1 cellular context compared by ENCODE assay signal in the genomic region with DNA sequence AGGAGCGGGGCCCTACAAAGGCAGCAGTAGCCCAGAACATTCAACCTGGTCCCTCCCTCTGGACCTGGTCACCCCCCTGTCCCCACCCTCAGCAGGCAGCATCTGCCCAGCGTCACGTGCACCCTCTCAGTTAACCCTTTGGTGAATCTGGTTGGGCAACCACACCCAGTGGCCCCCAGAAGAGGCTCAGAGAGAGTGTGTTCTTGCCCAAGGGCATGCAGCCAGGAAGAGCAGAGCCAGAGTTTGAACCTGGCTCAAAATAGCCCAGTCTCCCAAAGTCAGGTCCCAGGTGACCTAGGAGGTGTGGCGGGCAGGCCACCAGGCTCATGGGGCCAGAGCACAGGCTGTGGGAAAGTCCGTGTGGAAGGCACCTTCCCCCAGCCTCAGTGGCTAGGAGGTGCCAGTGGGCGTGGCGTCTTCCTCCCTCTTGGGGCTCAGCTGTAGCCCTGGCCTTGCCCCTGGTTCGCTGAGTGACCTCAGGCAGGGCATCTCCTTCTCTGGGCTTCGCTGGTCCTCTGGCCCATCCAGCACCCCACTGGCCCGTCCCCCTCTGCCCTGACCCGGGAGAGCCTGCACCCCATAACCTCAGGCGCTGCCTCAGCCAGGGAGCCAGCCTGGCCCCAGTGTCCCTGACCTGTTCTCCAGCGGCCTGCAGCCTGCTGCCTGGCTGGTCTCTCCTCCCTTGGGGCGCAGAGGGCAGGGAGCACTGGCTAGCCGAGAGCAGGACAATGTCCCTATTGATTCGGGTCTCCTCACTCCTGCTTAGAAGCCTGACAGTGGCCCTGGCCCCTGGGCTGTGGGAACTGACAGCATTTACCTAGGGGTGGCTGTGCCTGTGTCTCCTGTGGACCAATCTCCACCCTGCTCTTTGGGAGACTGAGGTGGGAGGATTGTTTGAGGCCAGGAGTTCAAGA.
A peak's percentile ranks its signal among the peaks of the same experiment; 100 is the strongest.
TF ChIP-seq lines count a peak whose summit lies in the region.

No MANE protein-coding gene starts in this region.

TF ChIP-seq in HepG2, 621 proteins besides CTCF, POLR2A, EP300 and RAD21 (continued from another document and continues in another):
- TF ChIP-seq, protein P1, sequence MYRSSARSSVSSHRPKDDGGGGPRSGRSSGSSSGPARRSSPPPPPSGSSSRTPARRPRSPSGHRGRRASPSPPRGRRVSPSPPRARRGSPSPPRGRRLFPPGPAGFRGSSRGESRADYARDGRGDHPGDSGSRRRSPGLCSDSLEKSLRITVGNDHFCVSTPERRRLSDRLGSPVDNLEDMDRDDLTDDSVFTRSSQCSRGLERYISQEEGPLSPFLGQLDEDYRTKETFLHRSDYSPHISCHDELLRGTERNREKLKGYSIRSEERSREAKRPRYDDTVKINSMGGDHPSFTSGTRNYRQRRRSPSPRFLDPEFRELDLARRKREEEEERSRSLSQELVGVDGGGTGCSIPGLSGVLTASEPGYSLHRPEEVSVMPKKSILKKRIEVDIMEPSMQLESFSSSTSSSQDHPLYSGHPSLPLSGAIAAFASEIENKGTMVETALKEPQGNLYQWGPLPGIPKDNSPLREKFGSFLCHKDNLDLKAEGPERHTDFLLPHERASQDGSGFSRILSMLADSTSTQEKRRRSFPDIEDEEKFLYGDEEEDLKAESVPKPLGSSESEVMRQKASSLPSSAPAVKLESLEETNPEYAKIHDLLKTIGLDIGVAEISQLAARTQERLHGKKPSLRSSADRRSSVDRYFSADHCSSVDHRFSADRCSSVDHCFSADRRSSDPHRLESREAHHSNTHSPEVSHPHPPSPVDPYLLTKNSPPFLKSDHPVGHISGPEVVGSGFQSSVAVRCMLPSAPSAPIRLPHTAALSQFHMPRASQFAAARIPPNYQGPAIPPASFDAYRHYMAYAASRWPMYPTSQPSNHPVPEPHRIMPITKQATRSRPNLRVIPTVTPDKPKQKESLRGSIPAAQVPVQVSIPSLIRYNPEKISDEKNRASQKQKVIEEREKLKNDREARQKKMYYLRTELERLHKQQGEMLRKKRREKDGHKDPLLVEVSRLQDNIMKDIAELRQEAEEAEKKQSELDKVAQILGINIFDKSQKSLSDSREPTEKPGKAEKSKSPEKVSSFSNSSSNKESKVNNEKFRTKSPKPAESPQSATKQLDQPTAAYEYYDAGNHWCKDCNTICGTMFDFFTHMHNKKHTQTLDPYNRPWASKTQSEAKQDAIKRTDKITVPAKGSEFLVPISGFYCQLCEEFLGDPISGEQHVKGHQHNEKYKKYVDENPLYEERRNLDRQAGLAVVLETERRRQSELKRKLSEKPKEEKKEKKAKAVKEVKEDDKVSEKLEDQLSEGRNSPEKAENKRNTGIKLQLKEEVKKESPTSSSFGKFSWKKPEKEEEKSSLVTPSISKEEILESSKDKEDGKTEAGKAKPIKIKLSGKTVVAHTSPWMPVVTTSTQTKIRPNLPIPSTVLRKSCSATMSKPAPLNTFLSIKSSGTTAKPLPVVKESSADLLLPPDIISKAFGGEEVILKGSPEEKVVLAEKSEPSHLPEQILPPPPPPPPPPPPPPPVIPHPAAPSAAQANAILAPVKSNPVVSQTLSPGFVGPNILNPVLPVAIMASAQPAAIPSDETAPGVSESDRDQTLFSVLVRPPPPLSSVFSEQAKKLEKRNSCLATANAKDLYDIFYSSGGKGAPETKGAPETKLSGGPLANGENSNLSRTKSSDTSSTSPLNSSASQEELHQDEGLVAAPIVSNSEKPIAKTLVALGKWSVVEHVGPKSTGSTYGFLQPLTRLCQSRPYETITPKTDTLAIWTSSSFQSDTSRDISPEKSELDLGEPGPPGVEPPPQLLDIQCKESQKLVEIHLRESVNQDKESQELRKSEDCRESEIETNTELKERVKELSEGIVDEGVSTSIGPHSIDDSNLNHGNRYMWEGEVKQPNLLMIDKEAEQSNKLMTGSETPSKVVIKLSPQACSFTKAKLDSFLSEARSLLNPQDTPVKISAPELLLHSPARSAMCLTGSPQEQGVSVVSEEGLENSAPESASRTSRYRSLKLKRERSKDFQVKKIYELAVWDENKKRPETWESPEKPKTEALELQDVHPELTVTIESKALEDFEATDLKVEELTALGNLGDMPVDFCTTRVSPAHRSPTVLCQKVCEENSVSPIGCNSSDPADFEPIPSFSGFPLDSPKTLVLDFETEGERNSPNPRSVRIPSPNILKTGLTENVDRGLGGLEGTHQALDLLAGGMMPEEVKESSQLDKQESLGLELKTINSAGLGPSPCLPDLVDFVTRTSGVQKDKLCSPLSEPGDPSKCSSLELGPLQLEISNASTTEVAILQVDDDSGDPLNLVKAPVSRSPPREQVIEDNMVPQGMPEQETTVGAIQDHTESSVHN (CRISPR knock-in tag; IDR thresholded peaks at IDR 0.05): no peak
- TF ChIP-seq, protein P2, sequence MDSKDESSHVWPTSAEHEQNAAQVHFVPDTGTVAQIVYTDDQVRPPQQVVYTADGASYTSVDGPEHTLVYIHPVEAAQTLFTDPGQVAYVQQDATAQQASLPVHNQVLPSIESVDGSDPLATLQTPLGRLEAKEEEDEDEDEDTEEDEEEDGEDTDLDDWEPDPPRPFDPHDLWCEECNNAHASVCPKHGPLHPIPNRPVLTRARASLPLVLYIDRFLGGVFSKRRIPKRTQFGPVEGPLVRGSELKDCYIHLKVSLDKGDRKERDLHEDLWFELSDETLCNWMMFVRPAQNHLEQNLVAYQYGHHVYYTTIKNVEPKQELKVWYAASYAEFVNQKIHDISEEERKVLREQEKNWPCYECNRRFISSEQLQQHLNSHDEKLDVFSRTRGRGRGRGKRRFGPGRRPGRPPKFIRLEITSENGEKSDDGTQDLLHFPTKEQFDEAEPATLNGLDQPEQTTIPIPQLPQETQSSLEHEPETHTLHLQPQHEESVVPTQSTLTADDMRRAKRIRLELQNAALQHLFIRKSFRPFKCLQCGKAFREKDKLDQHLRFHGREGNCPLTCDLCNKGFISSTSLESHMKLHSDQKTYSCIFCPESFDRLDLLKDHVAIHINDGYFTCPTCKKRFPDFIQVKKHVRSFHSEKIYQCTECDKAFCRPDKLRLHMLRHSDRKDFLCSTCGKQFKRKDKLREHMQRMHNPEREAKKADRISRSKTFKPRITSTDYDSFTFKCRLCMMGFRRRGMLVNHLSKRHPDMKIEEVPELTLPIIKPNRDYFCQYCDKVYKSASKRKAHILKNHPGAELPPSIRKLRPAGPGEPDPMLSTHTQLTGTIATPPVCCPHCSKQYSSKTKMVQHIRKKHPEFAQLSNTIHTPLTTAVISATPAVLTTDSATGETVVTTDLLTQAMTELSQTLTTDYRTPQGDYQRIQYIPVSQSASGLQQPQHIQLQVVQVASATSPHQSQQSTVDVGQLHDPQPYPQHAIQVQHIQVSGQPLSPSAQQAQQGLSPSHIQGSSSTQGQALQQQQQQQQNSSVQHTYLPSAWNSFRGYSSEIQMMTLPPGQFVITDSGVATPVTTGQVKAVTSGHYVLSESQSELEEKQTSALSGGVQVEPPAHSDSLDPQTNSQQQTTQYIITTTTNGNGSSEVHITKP (CRISPR knock-in tag; IDR thresholded peaks at IDR 0.05; ENCODE audit: low read depth): peak; percentile 93
- peak; percentile 72 for TF ChIP-seq MEIS2 (CRISPR knock-in tag; IDR thresholded peaks at IDR 0.05)
- peak; percentile 26; the same call in 1 of the 2 replicates for TF ChIP-seq ZNF451 (CRISPR knock-in tag; IDR thresholded peaks at IDR 0.05)
- TF ChIP-seq, protein P3, sequence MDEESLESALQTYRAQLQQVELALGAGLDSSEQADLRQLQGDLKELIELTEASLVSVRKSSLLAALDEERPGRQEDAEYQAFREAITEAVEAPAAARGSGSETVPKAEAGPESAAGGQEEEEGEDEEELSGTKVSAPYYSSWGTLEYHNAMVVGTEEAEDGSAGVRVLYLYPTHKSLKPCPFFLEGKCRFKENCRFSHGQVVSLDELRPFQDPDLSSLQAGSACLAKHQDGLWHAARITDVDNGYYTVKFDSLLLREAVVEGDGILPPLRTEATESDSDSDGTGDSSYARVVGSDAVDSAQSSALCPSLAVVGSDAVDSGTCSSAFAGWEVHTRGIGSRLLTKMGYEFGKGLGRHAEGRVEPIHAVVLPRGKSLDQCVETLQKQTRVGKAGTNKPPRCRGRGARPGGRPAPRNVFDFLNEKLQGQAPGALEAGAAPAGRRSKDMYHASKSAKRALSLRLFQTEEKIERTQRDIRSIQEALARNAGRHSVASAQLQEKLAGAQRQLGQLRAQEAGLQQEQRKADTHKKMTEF (CRISPR knock-in tag; IDR thresholded peaks at IDR 0.05): 0 out of 2 replicates have a peak, but pooled peaks have one; percentile 31
- TF ChIP-seq, protein P4, sequence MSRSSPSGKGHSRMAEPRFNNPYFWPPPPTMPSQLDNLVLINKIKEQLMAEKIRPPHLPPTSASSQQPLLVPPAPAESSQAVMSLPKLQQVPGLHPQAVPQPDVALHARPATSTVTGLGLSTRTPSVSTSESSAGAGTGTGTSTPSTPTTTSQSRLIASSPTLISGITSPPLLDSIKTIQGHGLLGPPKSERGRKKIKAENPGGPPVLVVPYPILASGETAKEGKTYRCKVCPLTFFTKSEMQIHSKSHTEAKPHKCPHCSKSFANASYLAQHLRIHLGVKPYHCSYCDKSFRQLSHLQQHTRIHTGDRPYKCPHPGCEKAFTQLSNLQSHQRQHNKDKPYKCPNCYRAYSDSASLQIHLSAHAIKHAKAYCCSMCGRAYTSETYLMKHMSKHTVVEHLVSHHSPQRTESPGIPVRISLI (CRISPR knock-in tag; IDR thresholded peaks at IDR 0.05; ENCODE audit: borderline replicate concordance): no peak
- TF ChIP-seq, protein P5, sequence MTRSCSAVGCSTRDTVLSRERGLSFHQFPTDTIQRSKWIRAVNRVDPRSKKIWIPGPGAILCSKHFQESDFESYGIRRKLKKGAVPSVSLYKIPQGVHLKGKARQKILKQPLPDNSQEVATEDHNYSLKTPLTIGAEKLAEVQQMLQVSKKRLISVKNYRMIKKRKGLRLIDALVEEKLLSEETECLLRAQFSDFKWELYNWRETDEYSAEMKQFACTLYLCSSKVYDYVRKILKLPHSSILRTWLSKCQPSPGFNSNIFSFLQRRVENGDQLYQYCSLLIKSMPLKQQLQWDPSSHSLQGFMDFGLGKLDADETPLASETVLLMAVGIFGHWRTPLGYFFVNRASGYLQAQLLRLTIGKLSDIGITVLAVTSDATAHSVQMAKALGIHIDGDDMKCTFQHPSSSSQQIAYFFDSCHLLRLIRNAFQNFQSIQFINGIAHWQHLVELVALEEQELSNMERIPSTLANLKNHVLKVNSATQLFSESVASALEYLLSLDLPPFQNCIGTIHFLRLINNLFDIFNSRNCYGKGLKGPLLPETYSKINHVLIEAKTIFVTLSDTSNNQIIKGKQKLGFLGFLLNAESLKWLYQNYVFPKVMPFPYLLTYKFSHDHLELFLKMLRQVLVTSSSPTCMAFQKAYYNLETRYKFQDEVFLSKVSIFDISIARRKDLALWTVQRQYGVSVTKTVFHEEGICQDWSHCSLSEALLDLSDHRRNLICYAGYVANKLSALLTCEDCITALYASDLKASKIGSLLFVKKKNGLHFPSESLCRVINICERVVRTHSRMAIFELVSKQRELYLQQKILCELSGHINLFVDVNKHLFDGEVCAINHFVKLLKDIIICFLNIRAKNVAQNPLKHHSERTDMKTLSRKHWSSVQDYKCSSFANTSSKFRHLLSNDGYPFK (CRISPR knock-in tag; IDR thresholded peaks at IDR 0.05; ENCODE audit: borderline replicate concordance): peak; percentile 69; the same call in 1 of the 2 replicates
- TF ChIP-seq, protein P6, sequence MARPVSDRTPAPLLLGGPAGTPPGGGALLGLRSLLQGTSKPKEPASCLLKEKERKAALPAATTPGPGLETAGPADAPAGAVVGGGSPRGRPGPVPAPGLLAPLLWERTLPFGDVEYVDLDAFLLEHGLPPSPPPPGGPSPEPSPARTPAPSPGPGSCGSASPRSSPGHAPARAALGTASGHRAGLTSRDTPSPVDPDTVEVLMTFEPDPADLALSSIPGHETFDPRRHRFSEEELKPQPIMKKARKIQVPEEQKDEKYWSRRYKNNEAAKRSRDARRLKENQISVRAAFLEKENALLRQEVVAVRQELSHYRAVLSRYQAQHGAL (CRISPR knock-in tag; IDR thresholded peaks at IDR 0.05; ENCODE audit: not compliant biosample characterization): peak; percentile 32
- no peak for TF ChIP-seq SMARCE1 (IDR thresholded peaks at IDR 0.05; ENCODE audit: borderline replicate concordance)
- peak; percentile 47; the same call in 1 of the 2 replicates for TF ChIP-seq NCOA2 (CRISPR knock-in tag; IDR thresholded peaks at IDR 0.05)
- peak; percentile 24; the same call in 1 of the 2 replicates for TF ChIP-seq TCF7 (IDR thresholded peaks at IDR 0.05; ENCODE audit: low read depth)
- TF ChIP-seq, protein P7, sequence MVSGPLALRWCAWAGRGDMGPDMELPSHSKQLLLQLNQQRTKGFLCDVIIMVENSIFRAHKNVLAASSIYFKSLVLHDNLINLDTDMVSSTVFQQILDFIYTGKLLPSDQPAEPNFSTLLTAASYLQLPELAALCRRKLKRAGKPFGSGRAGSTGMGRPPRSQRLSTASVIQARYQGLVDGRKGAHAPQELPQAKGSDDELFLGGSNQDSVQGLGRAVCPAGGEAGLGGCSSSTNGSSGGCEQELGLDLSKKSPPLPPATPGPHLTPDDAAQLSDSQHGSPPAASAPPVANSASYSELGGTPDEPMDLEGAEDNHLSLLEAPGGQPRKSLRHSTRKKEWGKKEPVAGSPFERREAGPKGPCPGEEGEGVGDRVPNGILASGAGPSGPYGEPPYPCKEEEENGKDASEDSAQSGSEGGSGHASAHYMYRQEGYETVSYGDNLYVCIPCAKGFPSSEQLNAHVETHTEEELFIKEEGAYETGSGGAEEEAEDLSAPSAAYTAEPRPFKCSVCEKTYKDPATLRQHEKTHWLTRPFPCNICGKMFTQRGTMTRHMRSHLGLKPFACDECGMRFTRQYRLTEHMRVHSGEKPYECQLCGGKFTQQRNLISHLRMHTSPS (CRISPR knock-in tag; IDR thresholded peaks at IDR 0.05; ENCODE audit: low read depth): peak; percentile 86
- TF ChIP-seq, protein P8, sequence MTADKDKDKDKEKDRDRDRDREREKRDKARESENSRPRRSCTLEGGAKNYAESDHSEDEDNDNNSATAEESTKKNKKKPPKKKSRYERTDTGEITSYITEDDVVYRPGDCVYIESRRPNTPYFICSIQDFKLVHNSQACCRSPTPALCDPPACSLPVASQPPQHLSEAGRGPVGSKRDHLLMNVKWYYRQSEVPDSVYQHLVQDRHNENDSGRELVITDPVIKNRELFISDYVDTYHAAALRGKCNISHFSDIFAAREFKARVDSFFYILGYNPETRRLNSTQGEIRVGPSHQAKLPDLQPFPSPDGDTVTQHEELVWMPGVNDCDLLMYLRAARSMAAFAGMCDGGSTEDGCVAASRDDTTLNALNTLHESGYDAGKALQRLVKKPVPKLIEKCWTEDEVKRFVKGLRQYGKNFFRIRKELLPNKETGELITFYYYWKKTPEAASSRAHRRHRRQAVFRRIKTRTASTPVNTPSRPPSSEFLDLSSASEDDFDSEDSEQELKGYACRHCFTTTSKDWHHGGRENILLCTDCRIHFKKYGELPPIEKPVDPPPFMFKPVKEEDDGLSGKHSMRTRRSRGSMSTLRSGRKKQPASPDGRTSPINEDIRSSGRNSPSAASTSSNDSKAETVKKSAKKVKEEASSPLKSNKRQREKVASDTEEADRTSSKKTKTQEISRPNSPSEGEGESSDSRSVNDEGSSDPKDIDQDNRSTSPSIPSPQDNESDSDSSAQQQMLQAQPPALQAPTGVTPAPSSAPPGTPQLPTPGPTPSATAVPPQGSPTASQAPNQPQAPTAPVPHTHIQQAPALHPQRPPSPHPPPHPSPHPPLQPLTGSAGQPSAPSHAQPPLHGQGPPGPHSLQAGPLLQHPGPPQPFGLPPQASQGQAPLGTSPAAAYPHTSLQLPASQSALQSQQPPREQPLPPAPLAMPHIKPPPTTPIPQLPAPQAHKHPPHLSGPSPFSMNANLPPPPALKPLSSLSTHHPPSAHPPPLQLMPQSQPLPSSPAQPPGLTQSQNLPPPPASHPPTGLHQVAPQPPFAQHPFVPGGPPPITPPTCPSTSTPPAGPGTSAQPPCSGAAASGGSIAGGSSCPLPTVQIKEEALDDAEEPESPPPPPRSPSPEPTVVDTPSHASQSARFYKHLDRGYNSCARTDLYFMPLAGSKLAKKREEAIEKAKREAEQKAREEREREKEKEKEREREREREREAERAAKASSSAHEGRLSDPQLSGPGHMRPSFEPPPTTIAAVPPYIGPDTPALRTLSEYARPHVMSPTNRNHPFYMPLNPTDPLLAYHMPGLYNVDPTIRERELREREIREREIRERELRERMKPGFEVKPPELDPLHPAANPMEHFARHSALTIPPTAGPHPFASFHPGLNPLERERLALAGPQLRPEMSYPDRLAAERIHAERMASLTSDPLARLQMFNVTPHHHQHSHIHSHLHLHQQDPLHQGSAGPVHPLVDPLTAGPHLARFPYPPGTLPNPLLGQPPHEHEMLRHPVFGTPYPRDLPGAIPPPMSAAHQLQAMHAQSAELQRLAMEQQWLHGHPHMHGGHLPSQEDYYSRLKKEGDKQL (CRISPR knock-in tag; IDR thresholded peaks at IDR 0.05; ENCODE audit: low read depth): peak; percentile 37; the same call in 1 of the 2 replicates
- TF ChIP-seq BHLHE40 (IDR thresholded peaks at IDR 0.05; ENCODE audit: low read length): peak; percentile 88
